ENCODE assay signal across 21 cellular contexts in genomic region chr10:21919906-21920305, GRCh38.
"Had no signal": no experiment of that assay in that cellular context is flagged by ENCODE, and none has a peak within 500 bp of the region (broad histone marks: within the 10 kb centered on the region; RNA-seq: fewer than 3 reads in every experiment).

No MANE protein-coding gene starts in this region.

- H3K27ac ChIP-seq: adrenal gland, coronary artery, esophagus muscularis mucosa, left ventricle myocardium inferior, prostate gland, sigmoid colon, spleen, suprapubic skin had no signal

- H3K4me1 Mint-ChIP-seq: activated naive CD4-positive, alpha-beta T cell treated with anti-CD3 and anti-CD28 coated beads, Interleukin-2, amount 50 U/mL, for 24 hours; memory B cell; nephron had no signal

- H3K27me3 ChIP-seq: adrenal gland, esophagus muscularis mucosa, sigmoid colon, spleen, suprapubic skin had no signal

- FAIRE-seq: kidney had no signal

- H3K27me3 Mint-ChIP-seq: activated CD8-positive, alpha-beta T cell treated with anti-CD3 and anti-CD28 coated beads for 36 hours; activated naive CD4-positive, alpha-beta T cell treated with anti-CD3 and anti-CD28 coated beads, Interleukin-2, amount 50 U/mL, for 24 hours; memory B cell; stimulated activated naive CD8-positive, alpha-beta T cell treated with anti-CD3 and anti-CD28 coated beads, Interleukin-15, Interleukin-2, amounts not matched to agents 100 ng/mL and 50 ng/mL, for 24 hours had no signal

- H3K4me1 ChIP-seq: adrenal gland, esophagus muscularis mucosa, prostate gland, sigmoid colon, spleen, suprapubic skin had no signal

- H3K9me3 Mint-ChIP-seq: activated CD8-positive, alpha-beta T cell treated with anti-CD3 and anti-CD28 coated beads for 36 hours; activated naive CD4-positive, alpha-beta T cell treated with anti-CD3 and anti-CD28 coated beads, Interleukin-2, amount 50 U/mL, for 24 hours; memory B cell; nephron; stimulated activated naive CD8-positive, alpha-beta T cell treated with anti-CD3 and anti-CD28 coated beads, Interleukin-15, Interleukin-2, amounts not matched to agents 100 ng/mL and 50 ng/mL, for 24 hours had no signal

- H3K4me3 Mint-ChIP-seq: activated CD8-positive, alpha-beta T cell treated with anti-CD3 and anti-CD28 coated beads for 36 hours; activated naive CD4-positive, alpha-beta T cell treated with anti-CD3 and anti-CD28 coated beads, Interleukin-2, amount 50 U/mL, for 24 hours; memory B cell; nephron; stimulated activated naive CD8-positive, alpha-beta T cell treated with anti-CD3 and anti-CD28 coated beads, Interleukin-15, Interleukin-2, amounts not matched to agents 100 ng/mL and 50 ng/mL, for 24 hours had no signal

- H3K9me3 ChIP-seq: esophagus muscularis mucosa, left ventricle myocardium inferior, prostate gland, sigmoid colon, spleen, suprapubic skin had no signal

- H3K36me3 ChIP-seq: adrenal gland, esophagus muscularis mucosa, prostate gland, sigmoid colon had no signal

- H3K27ac Mint-ChIP-seq: activated CD8-positive, alpha-beta T cell treated with anti-CD3 and anti-CD28 coated beads for 36 hours; activated naive CD4-positive, alpha-beta T cell treated with anti-CD3 and anti-CD28 coated beads, Interleukin-2, amount 50 U/mL, for 24 hours; memory B cell; nephron; stimulated activated naive CD8-positive, alpha-beta T cell treated with anti-CD3 and anti-CD28 coated beads, Interleukin-15, Interleukin-2, amounts not matched to agents 100 ng/mL and 50 ng/mL, for 24 hours had no signal

- DNase-seq: activated CD4-positive, alpha-beta T cell treated with anti-CD3 and anti-CD28 coated beads for 4 hours; activated CD8-positive, alpha-beta memory T cell treated with anti-CD3 and anti-CD28 coated beads, Interleukin-2, amount 50 U/mL, for 4 hours; activated CD8-positive, alpha-beta T cell treated with anti-CD3 and anti-CD28 coated beads for 36 hours; activated effector memory CD4-positive, alpha-beta T cell treated with anti-CD3 and anti-CD28 coated beads, Interleukin-2, amount 50 U/mL, for 16 hours; activated T-cell treated with anti-CD3 and anti-CD28 coated beads, Interleukin-2, amount 50 U/mL, for 48 hours; adrenal gland; caudate nucleus; hippocampal formation; kidney; left ventricle myocardium inferior; sigmoid colon; spleen; trophoblast cell had no signal

- ATAC-seq: activated CD8-positive, alpha-beta T cell treated with anti-CD3 and anti-CD28 coated beads for 36 hours had no signal

- H3K4me3 ChIP-seq: adrenal gland, coronary artery, esophagus muscularis mucosa, left ventricle myocardium inferior, prostate gland, sigmoid colon, spleen, suprapubic skin had no signal
